Comparison of ENCODE assay signal across 8 cellular contexts in genomic region chr11:83192846-83193245, GRCh38. TPM values are rescaled to one million over a fixed set of nuclear protein-coding genes. Genes with fewer than 3 reads are reported as not detected.
DNase-seq lines count a peak whose midpoint lies in the region; TF ChIP-seq lines count a peak whose summit lies in the region.

No MANE protein-coding gene starts in this region.

- no peak overlapping the region for H2BK12ac ChIP-seq in mesenchymal stem cell (ENCODE audit: low read length in 2 of 2)

- no peak overlapping the region for H4K91ac ChIP-seq in mesenchymal stem cell (ENCODE audit: low read length)

- H2BK120ac ChIP-seq in mesenchymal stem cell (ENCODE audit: low read depth, low read length) = no peak overlapping the region

- H3K4me3 ChIP-seq in mesenchymal stem cell (ENCODE audit: insufficient read depth in 1 of 2, low read depth in 1 of 2, low read length in 2 of 2) (peak overlapping the region; percentile 75 to 96), urinary bladder (ENCODE audit: low read depth, low read length) (peak overlapping the region; percentile 83)

- H3K4me1 ChIP-seq in mesenchymal stem cell (ENCODE audit: control insufficient read depth, insufficient read depth, low read depth, low read length) = peaks cover 7% of the 10 kb centered on the region
- peaks cover 4% of the 10 kb centered on the region for H3K4me1 ChIP-seq in urinary bladder (ENCODE audit: insufficient read depth)

- 20% methylated on average over 6 of the region's 6 CpGs for WGBS in mesenchymal stem cell
- 10% methylated on average over 6 of the region's 6 CpGs for WGBS in urinary bladder

- intact Hi-C loops in MCF 10A (cut with micrococcal nuclease) = loop anchor here (1.0 to 2.0 kb wide), 2 partner anchors 36 to 292 kb away; partner anchors contain the start of genes DDIAS and PCF11

- H4K8ac ChIP-seq in mesenchymal stem cell (ENCODE audit: low read length) = no peak overlapping the region

- H3K4ac ChIP-seq in mesenchymal stem cell (ENCODE audit: low read depth in 1 of 2, low read length in 2 of 2) = peak overlapping the region in 1 of 2 experiments; percentile 40

- POLR2A ChIA-PET in MCF 10A (lab: Yijun Ruan, JAX) = interaction anchor here (0.6 to 3.9 kb wide), 27 partner anchors 8 to 294 kb away, joined by 3 to 91 read pairs (median 7); partner anchors contain the start of genes CCDC90B, DDIAS, PCF11 and PRCP

- CTCF ChIA-PET in MCF 10A (lab: Yijun Ruan, JAX) = interaction anchor here (0.6 to 1.0 kb wide), 4 partner anchors 57 to 326 kb away, joined by 3 to 4 read pairs (median 4); no protein-coding TSS in a partner anchor

- H3K27ac Mint-ChIP-seq in activated naive CD4-positive, alpha-beta T cell treated with anti-CD3 and anti-CD28 coated beads, Interleukin-2, amount 50 U/mL, for 24 hours = peak overlapping the region; percentile 93
- H3K27ac Mint-ChIP-seq in MCF 10A (ENCODE audit: low read depth, unreplicated experiment) = peak overlapping the region; percentile 92

- H3K4me2 ChIP-seq in mesenchymal stem cell (ENCODE audit: low read length, poor library complexity, severe bottlenecking) = peak overlapping the region; percentile 94

- DNase-seq in activated naive CD4-positive, alpha-beta T cell treated with Interleukin-2 at 50 U/mL for 16 hours = no peak
- DNase-seq in MCF 10A (ENCODE audit: unreplicated experiment) (no peak), mesenchymal stem cell (no peak), C1 segment of cervical spinal cord (lab: John Stamatoyannopoulos, UW) (no peak), T1000 (lab: John Stamatoyannopoulos, UW) (no peak), NCI-H146 (lab: John Stamatoyannopoulos, UW) (no peak)

- H3K4me3 Mint-ChIP-seq in activated naive CD4-positive, alpha-beta T cell treated with anti-CD3 and anti-CD28 coated beads, Interleukin-2, amount 50 U/mL, for 24 hours = peak overlapping the region; percentile 100
- H3K4me3 Mint-ChIP-seq in MCF 10A (ENCODE audit: unreplicated experiment) = peak overlapping the region; percentile 94

- TF ChIP-seq CTCF in MCF 10A (IDR thresholded peaks at IDR 0.05; ENCODE audit: unreplicated experiment) = no peak

- no TSS peak for BruUV-seq in MCF 10A (replicated peaks; lab: Mats Ljungman, UMichigan)

- H3K14ac ChIP-seq in mesenchymal stem cell (ENCODE audit: low read length in 2 of 2) = no peak overlapping the region

- H3K18ac ChIP-seq in mesenchymal stem cell (ENCODE audit: low read depth in 1 of 2, low read length in 2 of 2) = no peak overlapping the region

- H3K27me3 Mint-ChIP-seq in activated naive CD4-positive, alpha-beta T cell treated with anti-CD3 and anti-CD28 coated beads, Interleukin-2, amount 50 U/mL, for 24 hours = no peaks in the 10 kb centered on the region
- no peaks in the 10 kb centered on the region for H3K27me3 Mint-ChIP-seq in MCF 10A (ENCODE audit: insufficient read depth, unreplicated experiment)

- peaks cover 12% of the 10 kb centered on the region for H3K79me1 ChIP-seq in mesenchymal stem cell (replicated peaks; ENCODE audit: low read length, poor library complexity, severe bottlenecking)

- no peak overlapping the region for H3K27ac ChIP-seq in mesenchymal stem cell (ENCODE audit: low read length, poor library complexity, severe bottlenecking)
- peak overlapping the region; percentile 93 for H3K27ac ChIP-seq in urinary bladder (ENCODE audit: low read depth)

- H2AK5ac ChIP-seq in mesenchymal stem cell (ENCODE audit: low read length, severe bottlenecking) = peak overlapping the region; percentile 68

- no peaks in the 10 kb centered on the region for H3K9me3 Mint-ChIP-seq in activated naive CD4-positive, alpha-beta T cell treated with anti-CD3 and anti-CD28 coated beads, Interleukin-2, amount 50 U/mL, for 24 hours
- no peaks in the 10 kb centered on the region for H3K9me3 Mint-ChIP-seq in MCF 10A (ENCODE audit: unreplicated experiment)

- H2BK5ac ChIP-seq in mesenchymal stem cell (ENCODE audit: low read depth, low read length, poor library complexity, severe bottlenecking) = no peak overlapping the region

- H3K36me3 Mint-ChIP-seq in activated naive CD4-positive, alpha-beta T cell treated with anti-CD3 and anti-CD28 coated beads, Interleukin-2, amount 50 U/mL, for 24 hours = peaks cover 20% of the 10 kb centered on the region
- peaks cover 52% of the 10 kb centered on the region for H3K36me3 Mint-ChIP-seq in MCF 10A (ENCODE audit: insufficient read depth, unreplicated experiment)

- no peak overlapping the region for H3K23ac ChIP-seq in mesenchymal stem cell (ENCODE audit: low read length in 2 of 2)

- H3K27me3 ChIP-seq in mesenchymal stem cell (ENCODE audit: control insufficient read depth in 1 of 2, insufficient read depth in 1 of 2, low read length in 2 of 2) = no peaks in the 10 kb centered on the region

- no peak overlapping the region for H2BK15ac ChIP-seq in mesenchymal stem cell (ENCODE audit: low read depth, poor library complexity, severe bottlenecking)

- H3K4me1 Mint-ChIP-seq in activated naive CD4-positive, alpha-beta T cell treated with anti-CD3 and anti-CD28 coated beads, Interleukin-2, amount 50 U/mL, for 24 hours = peaks cover 48% of the 10 kb centered on the region
- peaks cover 34% of the 10 kb centered on the region for H3K4me1 Mint-ChIP-seq in MCF 10A (ENCODE audit: insufficient read depth, unreplicated experiment)

- H3K9ac ChIP-seq in mesenchymal stem cell (ENCODE audit: low read length) = peak overlapping the region; percentile 99

- peaks cover 11 to 42% of the 10 kb centered on the region in 2 experiments for H3K36me3 ChIP-seq in mesenchymal stem cell (ENCODE audit: control insufficient read depth in 1 of 2, insufficient read depth in 2 of 2, low read depth in 1 of 2, low read length in 2 of 2)
- peaks cover 2% of the 10 kb centered on the region for H3K36me3 ChIP-seq in urinary bladder (ENCODE audit: insufficient read depth)

- H3K9me3 ChIP-seq in mesenchymal stem cell (ENCODE audit: control insufficient read depth, low read length) = no peaks in the 10 kb centered on the region

- no peak overlapping the region for H2AFZ ChIP-seq in mesenchymal stem cell (ENCODE audit: low read depth, low read length)

RNA-seq across cellular contexts. Expression of gene ANKRD42, which starts 0.7 kb away (rescaled TPM):
- total RNA-seq in MCF 10A (2022) = 8.6 and 13.5 TPM in 2 replicates
- polyA plus RNA-seq in mesenchymal stem cell (2013, experiment 1 of 2) = 10.6 TPM
- polyA plus RNA-seq in mesenchymal stem cell (2013, experiment 2 of 2) = 11.0 TPM
- total RNA-seq in urinary bladder = 6.4 TPM
- polyA plus RNA-seq in urinary bladder = 9.6 TPM

RNA-seq across cellular contexts. Expression of gene PCF11, which starts 35.9 kb away (rescaled TPM):
- total RNA-seq in MCF 10A (2022) (57.5 and 61.4 TPM in 2 replicates), urinary bladder (75.2 TPM)
- 21.1 TPM for polyA plus RNA-seq in mesenchymal stem cell (2013, experiment 1 of 2)
- polyA plus RNA-seq in mesenchymal stem cell (2013, experiment 2 of 2) = 20.0 TPM
- 38.1 TPM for polyA plus RNA-seq in urinary bladder
